In the genomic region with DNA sequence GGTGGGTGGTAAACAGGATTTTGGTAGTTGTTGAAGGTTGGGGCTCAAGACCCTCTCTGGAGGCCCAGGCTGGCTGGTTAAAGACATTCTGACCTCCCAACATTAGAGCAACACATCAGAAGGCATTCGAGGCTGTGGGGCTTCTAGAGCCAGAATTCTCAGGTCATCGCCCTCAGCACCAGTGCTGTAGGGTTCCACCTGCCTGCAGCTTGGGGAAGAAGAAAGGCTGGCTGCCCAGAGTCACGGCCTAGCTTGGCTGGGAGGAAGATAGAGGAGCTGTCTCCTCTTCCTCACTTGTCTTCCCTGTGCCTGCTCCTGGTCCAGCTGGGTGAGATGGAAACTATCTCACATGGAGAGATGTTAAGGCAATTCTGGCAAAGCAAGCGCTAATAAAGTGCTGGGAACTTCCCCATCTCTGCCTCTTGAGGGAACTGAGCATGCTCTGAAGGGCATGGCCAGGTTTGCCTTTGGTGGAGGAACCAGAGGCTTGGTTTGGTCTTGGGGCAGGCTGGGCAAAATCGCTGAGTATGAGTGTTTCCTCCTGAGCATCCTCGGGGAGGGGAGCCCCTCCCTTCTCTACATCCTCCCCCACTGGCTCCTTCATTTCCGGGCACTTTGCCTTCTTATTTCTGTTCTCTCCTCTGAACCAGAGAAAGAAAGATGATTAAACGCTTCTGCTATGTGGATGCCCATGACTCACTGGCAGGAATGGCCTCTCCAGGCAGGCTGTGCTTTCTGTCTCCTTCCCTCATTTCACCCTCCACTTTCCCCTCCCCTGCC, we compare ENCODE assay signal across 10 cellular contexts.
DNase-seq lines count a peak whose midpoint lies in the region; ATAC-seq lines count a peak whose summit lies in the region.
"Had no signal": no experiment of that assay in that cellular context is flagged by ENCODE, and none has a peak within 500 bp of the region (broad histone marks: within the 10 kb centered on the region; RNA-seq: fewer than 3 reads in every experiment).

No MANE protein-coding gene starts in this region.

- H3K23ac ChIP-seq in mesenchymal stem cell (ENCODE audit: low read length in 2 of 2) = no peak overlapping the region

- peak overlapping the region; percentile 30 for H4K8ac ChIP-seq in mesenchymal stem cell (ENCODE audit: low read length)

- H2BK12ac ChIP-seq in mesenchymal stem cell (ENCODE audit: low read length in 2 of 2) = peak overlapping the region; percentile 40 to 75

- H3K27me3 Mint-ChIP-seq in activated CD8-positive, alpha-beta memory T cell treated with anti-CD3 and anti-CD28 coated beads, Interleukin-2, amount 10 ng/mL, durations not matched to agents 7 days and 5 days = peaks cover 13% of the 10 kb centered on the region
- peaks cover 5 to 16% of the 10 kb centered on the region in 2 donors for H3K27me3 Mint-ChIP-seq in effector memory CD8-positive, alpha-beta T cell

- peak; percentile 31 for DNase-seq in activated CD8-positive, alpha-beta memory T cell treated with anti-CD3 and anti-CD28 coated beads, Interleukin-2, amount 10 ng/mL, durations not matched to agents 7 days and 5 days
- no peak for DNase-seq in activated CD8-positive, alpha-beta memory T cell treated with anti-CD3 and anti-CD28 coated beads, Interleukin-2, amount 50 U/mL, for 4 hours
- DNase-seq in dedifferentiated amniotic fluid mesenchymal stem cell (ENCODE audit: extremely low spot score) (peak; percentile 95), mesenchymal stem cell (peak; percentile 92), aorta (peak; percentile 80 to 84), posterior vena cava (ENCODE audit: low spot score) (no peak), NCI-H128 (lab: John Stamatoyannopoulos, UW; ENCODE audit: unreplicated experiment) (no peak)
- DNase-seq in effector memory CD8-positive, alpha-beta T cell = no peak
- DNase-seq: WERI-Rb-1 had no signal

- peaks cover 11% of the 10 kb centered on the region for H3K4me1 ChIP-seq in mesenchymal stem cell (ENCODE audit: control insufficient read depth, insufficient read depth, low read depth, low read length)
- peaks cover 0 to 2% of the 10 kb centered on the region in 2 donors for H3K4me1 ChIP-seq in aorta (ENCODE audit: control insufficient read depth in 1 of 2, insufficient read depth in 2 of 2, low read length in 2 of 2)
- H3K4me1 ChIP-seq: BLaER1 treated with 17β-estradiol and CSF1 and Interleukin-3, amounts not matched to agents 10 nM and 100 nM had no signal

- peak overlapping the region in 1 of 2 experiments; percentile 74 for H3K4ac ChIP-seq in mesenchymal stem cell (ENCODE audit: low read depth in 1 of 2, low read length in 2 of 2)

- no peaks in the 10 kb centered on the region for H3K79me1 ChIP-seq in mesenchymal stem cell (replicated peaks; ENCODE audit: low read length, poor library complexity, severe bottlenecking)

- ATAC-seq in activated CD8-positive, alpha-beta memory T cell treated with anti-CD3 and anti-CD28 coated beads, Interleukin-2, amount 10 ng/mL, durations not matched to agents 7 days and 5 days = no peak
- peak; percentile 90 for ATAC-seq in aorta (ENCODE audit: low FRiP score)
- ATAC-seq in effector memory CD8-positive, alpha-beta T cell (replicated peaks) = no peak

- H3K4me1 Mint-ChIP-seq in activated CD8-positive, alpha-beta memory T cell treated with anti-CD3 and anti-CD28 coated beads, Interleukin-2, amount 10 ng/mL, durations not matched to agents 7 days and 5 days = peaks cover 8% of the 10 kb centered on the region
- no peaks in the 10 kb centered on the region for H3K4me1 Mint-ChIP-seq in effector memory CD8-positive, alpha-beta T cell (ENCODE audit: low read depth in 2 of 2)

- 32% methylated on average over 8 of the region's 8 CpGs for WGBS in mesenchymal stem cell
- 31 to 33% methylated on average over 8 of the region's 8 CpGs for WGBS in aorta, 2 donors

- H3K36me3 Mint-ChIP-seq in activated CD8-positive, alpha-beta memory T cell treated with anti-CD3 and anti-CD28 coated beads, Interleukin-2, amount 10 ng/mL, durations not matched to agents 7 days and 5 days = no peaks in the 10 kb centered on the region
- no peaks in the 10 kb centered on the region for H3K36me3 Mint-ChIP-seq in effector memory CD8-positive, alpha-beta T cell (ENCODE audit: insufficient read depth)

- no peak overlapping the region for H3K4me2 ChIP-seq in mesenchymal stem cell (ENCODE audit: low read length, poor library complexity, severe bottlenecking)
- H3K4me2 ChIP-seq: BLaER1 treated with 17β-estradiol and CSF1 and Interleukin-3, amounts not matched to agents 10 nM and 100 nM had no signal

- peak overlapping the region; percentile 91 for H3K27ac ChIP-seq in mesenchymal stem cell (ENCODE audit: low read length, poor library complexity, severe bottlenecking)
- H3K27ac ChIP-seq in aorta (ENCODE audit: low read depth in 1 of 2, low read length in 2 of 2) = peak overlapping the region; percentile 6 to 97
- H3K27ac ChIP-seq: BLaER1 treated with 17β-estradiol and CSF1 and Interleukin-3, amounts not matched to agents 10 nM and 100 nM; WERI-Rb-1 had no signal

- H2BK120ac ChIP-seq in mesenchymal stem cell (ENCODE audit: low read depth, low read length) = no peak overlapping the region

- H3K9me3 Mint-ChIP-seq in activated CD8-positive, alpha-beta memory T cell treated with anti-CD3 and anti-CD28 coated beads, Interleukin-2, amount 10 ng/mL, durations not matched to agents 7 days and 5 days (ENCODE audit: low read depth) = no peaks in the 10 kb centered on the region
- H3K9me3 Mint-ChIP-seq in effector memory CD8-positive, alpha-beta T cell = no peaks in the 10 kb centered on the region

- H3K9ac ChIP-seq in mesenchymal stem cell (ENCODE audit: low read length) = peak overlapping the region; percentile 64
- H3K9ac ChIP-seq: BLaER1 treated with 17β-estradiol and CSF1 and Interleukin-3, amounts not matched to agents 10 nM and 100 nM had no signal

- H2BK5ac ChIP-seq in mesenchymal stem cell (ENCODE audit: low read depth, low read length, poor library complexity, severe bottlenecking) = peak overlapping the region; percentile 44

- no peak overlapping the region for H2BK15ac ChIP-seq in mesenchymal stem cell (ENCODE audit: low read depth, poor library complexity, severe bottlenecking)

- H3K18ac ChIP-seq in mesenchymal stem cell (ENCODE audit: low read depth in 1 of 2, low read length in 2 of 2) = peak overlapping the region; percentile 41 to 71

- H3K4me3 ChIP-seq in mesenchymal stem cell (ENCODE audit: insufficient read depth in 1 of 2, low read depth in 1 of 2, low read length in 2 of 2) (no peak overlapping the region), aorta (ENCODE audit: low read length in 2 of 2) (no peak overlapping the region)
- H3K4me3 ChIP-seq: BLaER1 treated with 17β-estradiol and CSF1 and Interleukin-3, amounts not matched to agents 10 nM and 100 nM had no signal

- H2AK5ac ChIP-seq in mesenchymal stem cell (ENCODE audit: low read length, severe bottlenecking) = peak overlapping the region; percentile 45

- H3K4me3 Mint-ChIP-seq in activated CD8-positive, alpha-beta memory T cell treated with anti-CD3 and anti-CD28 coated beads, Interleukin-2, amount 10 ng/mL, durations not matched to agents 7 days and 5 days = no peak overlapping the region
- H3K4me3 Mint-ChIP-seq in effector memory CD8-positive, alpha-beta T cell = no peak overlapping the region

- H3K27me3 ChIP-seq in mesenchymal stem cell (ENCODE audit: control insufficient read depth in 1 of 2, insufficient read depth in 1 of 2, low read length in 2 of 2) = no peaks in the 10 kb centered on the region
- no peaks in the 10 kb centered on the region for H3K27me3 ChIP-seq in aorta (ENCODE audit: control insufficient read depth in 1 of 2, insufficient read depth in 2 of 2, low read length in 1 of 2)
- H3K27me3 ChIP-seq: BLaER1 treated with 17β-estradiol and CSF1 and Interleukin-3, amounts not matched to agents 10 nM and 100 nM had no signal

- CTCF ChIA-PET in activated CD8-positive, alpha-beta memory T cell treated with anti-CD3 and anti-CD28 coated beads, Interleukin-2, amount 10 ng/mL, durations not matched to agents 7 days and 5 days (lab: Charles Lee) = no interaction called here

- no peak overlapping the region for H3K27ac Mint-ChIP-seq in activated CD8-positive, alpha-beta memory T cell treated with anti-CD3 and anti-CD28 coated beads, Interleukin-2, amount 10 ng/mL, durations not matched to agents 7 days and 5 days
- H3K27ac Mint-ChIP-seq in effector memory CD8-positive, alpha-beta T cell = no peak overlapping the region

- H4K91ac ChIP-seq in mesenchymal stem cell (ENCODE audit: low read length) = peak overlapping the region; percentile 65

- no peaks in the 10 kb centered on the region for H3K36me3 ChIP-seq in mesenchymal stem cell (ENCODE audit: control insufficient read depth in 1 of 2, insufficient read depth in 2 of 2, low read depth in 1 of 2, low read length in 2 of 2)
- no peaks in the 10 kb centered on the region for H3K36me3 ChIP-seq in aorta (ENCODE audit: control insufficient read depth in 1 of 2, insufficient read depth in 2 of 2, low read length in 1 of 2)
- H3K36me3 ChIP-seq: BLaER1 treated with 17β-estradiol and CSF1 and Interleukin-3, amounts not matched to agents 10 nM and 100 nM; WERI-Rb-1 had no signal

- intact Hi-C loops in aorta (cut with DNase I) (loop anchor here (2.0 to 10.0 kb wide), 5 partner anchors 38 to 189 kb away; no protein-coding TSS in a partner anchor), posterior vena cava (cut with DNase I) (no loop called here)

- H2AFZ ChIP-seq in mesenchymal stem cell (ENCODE audit: low read depth, low read length) = peak overlapping the region; percentile 47

- H3K14ac ChIP-seq in mesenchymal stem cell (ENCODE audit: low read length in 2 of 2) = peak overlapping the region in 1 of 2 experiments; percentile 86

- H3K9me3 ChIP-seq in mesenchymal stem cell (ENCODE audit: control insufficient read depth, low read length) (no peaks in the 10 kb centered on the region), aorta (ENCODE audit: control insufficient read depth, low read length) (no peaks in the 10 kb centered on the region)

Comparison
In these comparisons a context has a peak if more than half of its experiments do, and no peak if none do; other contexts are left out.
1. DNase-seq: peak in activated CD8-positive, alpha-beta memory T cell treated with anti-CD3 and anti-CD28 coated beads, Interleukin-2, amount 10 ng/mL, durations not matched to agents 7 days and 5 days (single experiment), dedifferentiated amniotic fluid mesenchymal stem cell (single experiment), mesenchymal stem cell (single experiment) and aorta (2 of 2); none in activated CD8-positive, alpha-beta memory T cell treated with anti-CD3 and anti-CD28 coated beads, Interleukin-2, amount 50 U/mL, for 4 hours (single experiment), effector memory CD8-positive, alpha-beta T cell (0 of 3), posterior vena cava (single experiment) and NCI-H128 (single experiment).
2. intact Hi-C loops: an anchor here in aorta (2.0 to 10.0 kb wide); none called in posterior vena cava.